2 cellular contexts compared by ENCODE assay signal in genomic region chr1:178886551-178886950, GRCh38.
TF ChIP-seq lines count a peak whose summit lies in the region.

No MANE protein-coding gene starts in this region.

TF ChIP-seq in GM23338, 12 proteins besides CTCF, POLR2A, EP300 and RAD21 (continued from another document):
- TF ChIP-seq, protein P1, sequence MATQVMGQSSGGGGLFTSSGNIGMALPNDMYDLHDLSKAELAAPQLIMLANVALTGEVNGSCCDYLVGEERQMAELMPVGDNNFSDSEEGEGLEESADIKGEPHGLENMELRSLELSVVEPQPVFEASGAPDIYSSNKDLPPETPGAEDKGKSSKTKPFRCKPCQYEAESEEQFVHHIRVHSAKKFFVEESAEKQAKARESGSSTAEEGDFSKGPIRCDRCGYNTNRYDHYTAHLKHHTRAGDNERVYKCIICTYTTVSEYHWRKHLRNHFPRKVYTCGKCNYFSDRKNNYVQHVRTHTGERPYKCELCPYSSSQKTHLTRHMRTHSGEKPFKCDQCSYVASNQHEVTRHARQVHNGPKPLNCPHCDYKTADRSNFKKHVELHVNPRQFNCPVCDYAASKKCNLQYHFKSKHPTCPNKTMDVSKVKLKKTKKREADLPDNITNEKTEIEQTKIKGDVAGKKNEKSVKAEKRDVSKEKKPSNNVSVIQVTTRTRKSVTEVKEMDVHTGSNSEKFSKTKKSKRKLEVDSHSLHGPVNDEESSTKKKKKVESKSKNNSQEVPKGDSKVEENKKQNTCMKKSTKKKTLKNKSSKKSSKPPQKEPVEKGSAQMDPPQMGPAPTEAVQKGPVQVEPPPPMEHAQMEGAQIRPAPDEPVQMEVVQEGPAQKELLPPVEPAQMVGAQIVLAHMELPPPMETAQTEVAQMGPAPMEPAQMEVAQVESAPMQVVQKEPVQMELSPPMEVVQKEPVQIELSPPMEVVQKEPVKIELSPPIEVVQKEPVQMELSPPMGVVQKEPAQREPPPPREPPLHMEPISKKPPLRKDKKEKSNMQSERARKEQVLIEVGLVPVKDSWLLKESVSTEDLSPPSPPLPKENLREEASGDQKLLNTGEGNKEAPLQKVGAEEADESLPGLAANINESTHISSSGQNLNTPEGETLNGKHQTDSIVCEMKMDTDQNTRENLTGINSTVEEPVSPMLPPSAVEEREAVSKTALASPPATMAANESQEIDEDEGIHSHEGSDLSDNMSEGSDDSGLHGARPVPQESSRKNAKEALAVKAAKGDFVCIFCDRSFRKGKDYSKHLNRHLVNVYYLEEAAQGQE (IDR thresholded peaks at IDR 0.05; ENCODE audit: unreplicated experiment) = no peak
- TF ChIP-seq ZNF331 (CRISPR knock-in tag; IDR thresholded peaks at IDR 0.05; ENCODE audit: low read depth) (no peak), EZH2 (IDR thresholded peaks at IDR 0.05; ENCODE audit: low read depth, unreplicated experiment) (no peak), ZNF462 (CRISPR knock-in tag; IDR thresholded peaks at IDR 0.05) (no peak), NANOG (IDR thresholded peaks at IDR 0.05; ENCODE audit: borderline replicate concordance) (no peak), ZNF114 (CRISPR knock-in tag; IDR thresholded peaks at IDR 0.05) (no peak), POLR2AphosphoS5 (IDR thresholded peaks at IDR 0.05; ENCODE audit: low read depth) (no peak), JUNB (IDR thresholded peaks at IDR 0.05; ENCODE audit: unreplicated experiment) (no peak), CREB1 (CRISPR knock-in tag; IDR thresholded peaks at IDR 0.05; ENCODE audit: low read depth) (no peak), EZH2phosphoT487 (IDR thresholded peaks at IDR 0.05; ENCODE audit: unreplicated experiment) (no peak)
- TF ChIP-seq, protein P2, sequence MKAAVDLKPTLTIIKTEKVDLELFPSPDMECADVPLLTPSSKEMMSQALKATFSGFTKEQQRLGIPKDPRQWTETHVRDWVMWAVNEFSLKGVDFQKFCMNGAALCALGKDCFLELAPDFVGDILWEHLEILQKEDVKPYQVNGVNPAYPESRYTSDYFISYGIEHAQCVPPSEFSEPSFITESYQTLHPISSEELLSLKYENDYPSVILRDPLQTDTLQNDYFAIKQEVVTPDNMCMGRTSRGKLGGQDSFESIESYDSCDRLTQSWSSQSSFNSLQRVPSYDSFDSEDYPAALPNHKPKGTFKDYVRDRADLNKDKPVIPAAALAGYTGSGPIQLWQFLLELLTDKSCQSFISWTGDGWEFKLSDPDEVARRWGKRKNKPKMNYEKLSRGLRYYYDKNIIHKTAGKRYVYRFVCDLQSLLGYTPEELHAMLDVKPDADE (IDR thresholded peaks at IDR 0.05) = no peak
TF ChIP-seq in GM23338: peak in this region for 0.

TF ChIP-seq in K562, 482 proteins besides CTCF, POLR2A, EP300 and RAD21:
- TF ChIP-seq, protein P3, sequence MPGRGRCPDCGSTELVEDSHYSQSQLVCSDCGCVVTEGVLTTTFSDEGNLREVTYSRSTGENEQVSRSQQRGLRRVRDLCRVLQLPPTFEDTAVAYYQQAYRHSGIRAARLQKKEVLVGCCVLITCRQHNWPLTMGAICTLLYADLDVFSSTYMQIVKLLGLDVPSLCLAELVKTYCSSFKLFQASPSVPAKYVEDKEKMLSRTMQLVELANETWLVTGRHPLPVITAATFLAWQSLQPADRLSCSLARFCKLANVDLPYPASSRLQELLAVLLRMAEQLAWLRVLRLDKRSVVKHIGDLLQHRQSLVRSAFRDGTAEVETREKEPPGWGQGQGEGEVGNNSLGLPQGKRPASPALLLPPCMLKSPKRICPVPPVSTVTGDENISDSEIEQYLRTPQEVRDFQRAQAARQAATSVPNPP (IDR thresholded peaks at IDR 0.05; ENCODE audit: borderline replicate concordance, insufficient read depth, insufficient read length) = no peak
- TF ChIP-seq, protein P4, sequence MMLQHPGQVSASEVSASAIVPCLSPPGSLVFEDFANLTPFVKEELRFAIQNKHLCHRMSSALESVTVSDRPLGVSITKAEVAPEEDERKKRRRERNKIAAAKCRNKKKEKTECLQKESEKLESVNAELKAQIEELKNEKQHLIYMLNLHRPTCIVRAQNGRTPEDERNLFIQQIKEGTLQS (IDR thresholded peaks at IDR 0.05) = peak; percentile 67
- TF ChIP-seq, protein P4 (CRISPR knock-in tag; conservative IDR thresholded peaks at IDR 0.05) = no peak
TF ChIP-seq in K562: peak in this region for 1.
